In the genomic region with DNA sequence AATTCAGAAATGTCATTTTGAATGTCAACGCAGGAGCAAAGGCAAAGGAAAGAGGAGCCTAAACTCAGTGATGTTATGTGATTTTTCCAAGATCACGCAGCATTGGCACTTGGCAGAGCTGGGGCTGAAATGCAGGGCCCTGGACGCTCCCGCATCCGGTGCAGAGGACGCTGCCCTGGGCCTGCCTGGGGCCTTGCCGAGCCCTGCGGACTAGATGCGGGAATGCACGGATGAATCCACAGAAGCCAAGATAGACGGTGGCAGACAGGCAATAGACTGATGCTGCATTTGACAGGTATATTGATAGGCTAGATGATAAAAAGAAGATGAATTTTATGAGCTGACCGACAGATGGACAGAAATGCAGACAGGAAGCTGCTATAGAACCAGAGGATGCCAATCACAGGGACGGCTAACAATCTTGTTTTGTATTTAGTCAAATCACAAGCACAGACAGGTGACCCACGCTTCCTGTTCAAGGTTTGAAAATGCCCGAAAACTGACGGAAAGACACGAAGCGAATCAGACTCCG, we compare ENCODE assay signal across 8 cellular contexts. TPM values are rescaled to one million over a fixed set of nuclear protein-coding genes. Genes with fewer than 3 reads are reported as not detected.
A peak's percentile ranks its signal among the peaks of the same experiment; 100 is the strongest.
DNase-seq lines count a peak whose midpoint lies in the region; ATAC-seq, FAIRE-seq and TF ChIP-seq lines count a peak whose summit lies in the region.

No MANE protein-coding gene starts in this region.

- peaks cover 34% of the 10 kb centered on the region for H4K20me1 ChIP-seq in OCI-LY7 (ENCODE audit: insufficient read depth, low read length)

- H3K4me3 ChIP-seq in GM12864 (ENCODE audit: low read depth, low read length), result peak overlapping the region; percentile 44
- H3K4me3 ChIP-seq in OCI-LY7 (ENCODE audit: low read depth, low read length, poor library complexity, severe bottlenecking), result peak overlapping the region; percentile 64
- peak overlapping the region in 1 of 4 donors; percentile 89 for H3K4me3 ChIP-seq in pancreas

- POLR2A ChIA-PET in OCI-LY7 (lab: Charles Lee), result interaction anchor here (0.6 to 1.5 kb wide), 10 partner anchors 14 to 267 kb away, joined by 3 to 7 read pairs (median 4); no protein-coding TSS in a partner anchor

- peak overlapping the region; percentile 72; the same call in 1 of the 2 replicates for H2AFZ ChIP-seq in OCI-LY7 (ENCODE audit: low read length)

- no peaks in the 10 kb centered on the region for H3K9me3 ChIP-seq in OCI-LY7 (ENCODE audit: low read length)
- H3K9me3 ChIP-seq in pancreas, result no peaks in the 10 kb centered on the region

- TSS peak; percentile 54 for BruUV-seq in OCI-LY7 (replicated peaks; lab: Mats Ljungman, UMichigan)

- H3K4me1 ChIP-seq in OCI-LY7 (ENCODE audit: insufficient read depth, low read length, poor library complexity, severe bottlenecking) (peaks cover 41% of the 10 kb centered on the region), pancreas (peaks cover 19 to 38% (median 30%) of the 10 kb centered on the region in 3 donors)

- H3K36me3 ChIP-seq in OCI-LY7 (ENCODE audit: insufficient read depth, low read length) (peaks cover 28% of the 10 kb centered on the region), pancreas (no peaks in the 10 kb centered on the region)

- FAIRE-seq in pancreas (lab: Jason Lieb, UNC), result no peak

- H3K27ac ChIP-seq in OCI-LY7 (ENCODE audit: low read depth, low read length, poor library complexity, severe bottlenecking) (peak overlapping the region; percentile 84), epithelial cell of prostate (peak overlapping the region; percentile 80), pancreas (peak overlapping the region; percentile 54 to 85 (median 69))

- no peak for DNase-seq in GM12864 (ENCODE audit: low read depth)
- DNase-seq in OCI-LY7 (ENCODE audit: low spot score), result no peak
- DNase-seq in epithelial cell of prostate (ENCODE audit: low read depth, low spot score), result no peak
- peak in 1 of 6 donors; percentile 60 for DNase-seq in pancreas
- DNase-seq in AG20443 (ENCODE audit: low spot score), result no peak

- no peaks in the 10 kb centered on the region for H3K27me3 ChIP-seq in pancreas

- ATAC-seq in pancreas, result peak in 1 of 4 donors; percentile 0
- no peak for ATAC-seq in GM21619 (IDR thresholded peaks at IDR 0.05; ENCODE audit: unreplicated experiment)
- ATAC-seq in HG02759 (IDR thresholded peaks at IDR 0.05; ENCODE audit: unreplicated experiment), result no peak
- ATAC-seq in HG02973 (IDR thresholded peaks at IDR 0.05; ENCODE audit: unreplicated experiment), result no peak

- H3K79me2 ChIP-seq in OCI-LY7 (ENCODE audit: insufficient read depth, low read depth, low read length), result peaks cover 40% of the 10 kb centered on the region

- WGBS in pancreas, 2 donors, result 8 to 9% methylated on average over 19 of the region's 19 CpGs

- intact Hi-C loops in OCI-LY7 (cut with micrococcal nuclease; ENCODE audit: unreplicated experiment) (loop anchor here (1.0 to 5.0 kb wide), 4 partner anchors 71 to 136 kb away; a partner anchor contains a TSS), pancreas (cut with DNase I) (loop anchor here in 2 of 3 donors (5.0 to 10.0 kb wide), 4 partner anchors 34 to 109 kb away; a partner anchor contains a TSS)

- CTCF ChIA-PET in OCI-LY7 (lab: Charles Lee; ENCODE audit: unreplicated experiment), result interaction anchor here (0.6 to 2.5 kb wide), 7 partner anchors 58 to 214 kb away, joined by 3 to 17 read pairs (median 3); no protein-coding TSS in a partner anchor

- H3K4me2 ChIP-seq in OCI-LY7 (ENCODE audit: low read length), result peak overlapping the region; percentile 90

- no peaks in the 10 kb centered on the region for H3K9me2 ChIP-seq in OCI-LY7 (ENCODE audit: insufficient read depth, low read length)

- TF ChIP-seq CTCF in GM12864 (IDR thresholded peaks at IDR 0.05; ENCODE audit: low read depth, low read length, missing control alignments), result no peak
- no peak for TF ChIP-seq CTCF in OCI-LY7 (conservative IDR thresholded peaks at IDR 0.05; ENCODE audit: low read length)
- no peak for TF ChIP-seq CTCF in pancreas (IDR thresholded peaks at IDR 0.05)

RNA-seq across cellular contexts. Expression of a gene that starts 0.7 kb away (rescaled TPM):
- 20.8 and 22.7 TPM in 2 replicates for total RNA-seq in OCI-LY7 (2014; rRNA removed; shearing (Covaris generic))
- total RNA-seq in OCI-LY7 (2022), result 40.1 and 45.4 TPM in 2 replicates
- total RNA-seq in pancreas, result 10 to 100 TPM; 19.0 to 30.8 (median 21.5) TPM
- 10 to 100 TPM; 11.7 to 21.0 TPM for polyA plus RNA-seq in pancreas

RNA-seq across cellular contexts. Expression of a gene that starts 25.0 kb away (rescaled TPM):
- total RNA-seq in OCI-LY7 (2014; rRNA removed; shearing (Covaris generic)), result 57.9 and 71.1 TPM in 2 replicates
- total RNA-seq in OCI-LY7 (2022), result 81.6 and 81.8 TPM in 2 replicates
- total RNA-seq in pancreas, result 1 to 10 TPM; 2.5 to 7.8 (median 4.3) TPM
- 1 to 10 TPM; 8.0 to 8.3 TPM for polyA plus RNA-seq in pancreas

Comparison
In these comparisons a context has a peak if more than half of its experiments do, and no peak if none do; other contexts are left out.
1. RNA of a gene that starts 25.0 kb away (total RNA-seq): 57.9 to 81.8 TPM in OCI-LY7; 2.5 to 7.8 TPM in pancreas; every median in the first group is over 4 times any median in the second.
2. Peak in every context shown above with its lines, with median percentiles within 50 percentile points of each other: H3K27ac ChIP-seq.